8 cellular contexts compared by ENCODE assay signal in genomic region chr19:1068111-1069001, GRCh38. TPM values are rescaled to one million over a fixed set of nuclear protein-coding genes. Genes with fewer than 3 reads are reported as not detected.
DNase-seq lines count a peak whose midpoint lies in the region; ATAC-seq and TF ChIP-seq lines count a peak whose summit lies in the region.

No MANE protein-coding gene starts in this region.

- H3K36me3 Mint-ChIP-seq in CD4-positive, CD25-positive, alpha-beta regulatory T cell, result peaks cover 27% of the 10 kb centered on the region
- H3K36me3 Mint-ChIP-seq in mesothelial cell of epicardium, result no peaks in the 10 kb centered on the region

- peak; percentile 51 to 91 (median 82) for DNase-seq in CD4-positive, CD25-positive, alpha-beta regulatory T cell
- DNase-seq in NOMO-1 treated with DMSO at 0.1 percent for 48 hours (lab: John Stamatoyannopoulos, UW; ENCODE audit: unreplicated experiment) (peak; percentile 67), mesothelial cell of epicardium (ENCODE audit: low spot score in 2 of 2, unreplicated experiment in 2 of 2) (no peak), LoVo (ENCODE audit: low spot score) (no peak), NCI-H1105 treated with DMSO at 0.1 percent for 48 hours (lab: John Stamatoyannopoulos, UW) (no peak)
- peak; percentile 55 for DNase-seq in activated naive CD4-positive, alpha-beta T cell treated with anti-CD3 and anti-CD28 coated beads, Interleukin-2, amount 50 U/mL, for 16 hours

- peaks cover 0 to 2% (median 0%) of the 10 kb centered on the region in 7 donors for H3K9me3 Mint-ChIP-seq in CD4-positive, CD25-positive, alpha-beta regulatory T cell
- H3K9me3 Mint-ChIP-seq in mesothelial cell of epicardium, result no peaks in the 10 kb centered on the region

- peaks cover 78% of the 10 kb centered on the region for H3K4me1 ChIP-seq in CD4-positive, CD25-positive, alpha-beta regulatory T cell (ENCODE audit: control insufficient read depth, insufficient read depth, low read length, poor library complexity, severe bottlenecking)

- TF ChIP-seq CTCF in mesothelial cell of epicardium (IDR thresholded peaks at IDR 0.05; ENCODE audit: unreplicated experiment), result no peak

- H3K27ac ChIP-seq in CD4-positive, CD25-positive, alpha-beta regulatory T cell (ENCODE audit: insufficient read depth, low read length, poor library complexity, severe bottlenecking), result peak overlapping the region; percentile 96

- H3K27me3 Mint-ChIP-seq in CD4-positive, CD25-positive, alpha-beta regulatory T cell, result no peaks in the 10 kb centered on the region
- peaks cover 52% of the 10 kb centered on the region for H3K27me3 Mint-ChIP-seq in mesothelial cell of epicardium (ENCODE audit: low read depth)

- H3K36me3 ChIP-seq in CD4-positive, CD25-positive, alpha-beta regulatory T cell (ENCODE audit: control insufficient read depth, insufficient read depth, low read length), result peaks cover 21% of the 10 kb centered on the region

- H3K4me3 ChIP-seq in CD4-positive, CD25-positive, alpha-beta regulatory T cell (ENCODE audit: low read depth, low read length), result peak overlapping the region; percentile 75

- H3K27me3 ChIP-seq in CD4-positive, CD25-positive, alpha-beta regulatory T cell (ENCODE audit: control insufficient read depth, insufficient read depth, low read length), result no peaks in the 10 kb centered on the region

- H3K4me1 Mint-ChIP-seq in CD4-positive, CD25-positive, alpha-beta regulatory T cell, result peaks cover 0 to 69% (median 18%) of the 10 kb centered on the region in 4 donors
- H3K4me1 Mint-ChIP-seq in mesothelial cell of epicardium, result peaks cover 18% of the 10 kb centered on the region

- peak overlapping the region; percentile 92 to 99 (median 96) for H3K4me3 Mint-ChIP-seq in CD4-positive, CD25-positive, alpha-beta regulatory T cell
- peak overlapping the region; percentile 40 for H3K4me3 Mint-ChIP-seq in mesothelial cell of epicardium

- peak overlapping the region; percentile 92 to 96 (median 95) for H3K27ac Mint-ChIP-seq in CD4-positive, CD25-positive, alpha-beta regulatory T cell
- H3K27ac Mint-ChIP-seq in mesothelial cell of epicardium, result no peak overlapping the region

- peak; percentile 23 to 24 for ATAC-seq in CD4-positive, CD25-positive, alpha-beta regulatory T cell (ENCODE audit: low read depth in 2 of 2)
- no peak for ATAC-seq in HG03342 (IDR thresholded peaks at IDR 0.05; ENCODE audit: unreplicated experiment)
- ATAC-seq in HG03460 (IDR thresholded peaks at IDR 0.05; ENCODE audit: unreplicated experiment), result no peak

- H3K9me3 ChIP-seq in CD4-positive, CD25-positive, alpha-beta regulatory T cell (ENCODE audit: control insufficient read depth in 2 of 2, low read length in 2 of 2), result no peaks in the 10 kb centered on the region

RNA-seq across cellular contexts. Expression of gene ARHGAP45, which starts 1.4 kb away (rescaled TPM):
- total RNA-seq in CD4-positive, CD25-positive, alpha-beta regulatory T cell, result 756 TPM
- 100 to 1,000 TPM; 258 to 297 (median 277) TPM for polyA plus RNA-seq in CD4-positive, CD25-positive, alpha-beta regulatory T cell
- 2.4 to 3.8 TPM (median 3.2 TPM) in 3 replicates for total RNA-seq in mesothelial cell of epicardium

RNA-seq across cellular contexts. Expression of gene POLR2E, which starts 26.8 kb away (rescaled TPM):
- 72.4 TPM for total RNA-seq in CD4-positive, CD25-positive, alpha-beta regulatory T cell
- polyA plus RNA-seq in CD4-positive, CD25-positive, alpha-beta regulatory T cell, result 100 to 1,000 TPM; 120 to 145 (median 133) TPM
- total RNA-seq in mesothelial cell of epicardium, result 137 to 145 TPM (median 143 TPM) in 3 replicates

RNA-seq across cellular contexts. Expression of gene ABCA7, which starts 28.4 kb away (rescaled TPM):
- 161 TPM for total RNA-seq in CD4-positive, CD25-positive, alpha-beta regulatory T cell
- polyA plus RNA-seq in CD4-positive, CD25-positive, alpha-beta regulatory T cell, result 10 to 100 TPM in 1 of 4 donors, 1 to 10 TPM in 3; 3.4 to 13.3 (median 6.9) TPM
- 18.0 to 22.5 TPM (median 20.1 TPM) in 3 replicates for total RNA-seq in mesothelial cell of epicardium

RNA-seq across cellular contexts. Expression of gene GPX4, which starts 35.4 kb away (rescaled TPM):
- 112 TPM for total RNA-seq in CD4-positive, CD25-positive, alpha-beta regulatory T cell
- polyA plus RNA-seq in CD4-positive, CD25-positive, alpha-beta regulatory T cell, result 100 to 1,000 TPM; 318 to 406 (median 354) TPM
- 190 to 208 TPM (median 201 TPM) in 3 replicates for total RNA-seq in mesothelial cell of epicardium

RNA-seq across cellular contexts. Expression of gene CNN2, which starts 41.9 kb away (rescaled TPM):
- total RNA-seq in CD4-positive, CD25-positive, alpha-beta regulatory T cell, result 397 TPM
- 100 to 1,000 TPM; 378 to 426 (median 401) TPM for polyA plus RNA-seq in CD4-positive, CD25-positive, alpha-beta regulatory T cell
- total RNA-seq in mesothelial cell of epicardium, result 492 to 501 TPM (median 493 TPM) in 3 replicates

Comparison
In these comparisons a context has a peak if more than half of its experiments do, and no peak if none do; other contexts are left out.
1. ATAC-seq: peak in CD4-positive, CD25-positive, alpha-beta regulatory T cell (2 of 2); none in HG03342 (single experiment) and HG03460 (single experiment).
2. DNase-seq: peak in CD4-positive, CD25-positive, alpha-beta regulatory T cell (3 of 3), NOMO-1 treated with DMSO at 0.1 percent for 48 hours (single experiment) and activated naive CD4-positive, alpha-beta T cell treated with anti-CD3 and anti-CD28 coated beads, Interleukin-2, amount 50 U/mL, for 16 hours (single experiment); none in mesothelial cell of epicardium (0 of 2), LoVo (single experiment) and NCI-H1105 treated with DMSO at 0.1 percent for 48 hours (single experiment).
3. RNA of gene ARHGAP45, which starts 1.4 kb away (total RNA-seq): 756 TPM in CD4-positive, CD25-positive, alpha-beta regulatory T cell (single experiment); 2.4 to 3.8 TPM in mesothelial cell of epicardium; every median in the first group is over 100 times any median in the second.